25 cellular contexts compared by ENCODE assay signal in the genomic region with DNA sequence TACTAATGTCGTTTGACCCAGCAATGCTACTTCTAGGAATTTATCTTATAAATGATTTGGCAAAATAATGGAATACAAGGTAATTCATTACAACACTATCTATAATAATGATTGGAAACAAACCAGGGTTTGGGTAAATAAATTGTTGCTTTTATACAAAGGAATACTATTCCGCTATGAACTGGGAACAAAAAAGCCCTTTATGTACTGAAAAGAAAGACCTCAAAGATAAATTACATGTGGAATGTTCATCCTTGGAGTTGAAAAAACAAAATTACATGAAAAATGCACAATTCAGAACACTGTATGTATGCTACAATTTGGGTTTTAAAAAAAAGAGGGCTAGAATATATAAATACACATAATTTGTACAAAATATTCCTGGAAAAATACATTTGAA.
"Had no signal": no experiment of that assay in that cellular context is flagged by ENCODE, and none has a peak within 500 bp of the region (broad histone marks: within the 10 kb centered on the region; RNA-seq: fewer than 3 reads in every experiment).

No MANE protein-coding gene starts in this region.

- H3K9me3 ChIP-seq: colonic mucosa, gastrocnemius medialis, psoas muscle, stomach, suprapubic skin, tibial artery, upper lobe of right lung, vagina had no signal

- H3K36me3 ChIP-seq: colonic mucosa, suprapubic skin, upper lobe of right lung, vagina had no signal

- DNase-seq: cerebellar nuclear complex; colonic mucosa; dermis blood vessel endothelial cell; effector CD4-positive, alpha-beta T cell; gastrocnemius medialis; glutamatergic neuron; immature natural killer cell; kidney; left colon; left ventricle myocardium superior; mesendoderm; naive thymus-derived CD4-positive, alpha-beta T cell; nephron progenitor cell; psoas muscle; stimulated activated CD4-positive, alpha-beta T cell treated with anti-CD3 and anti-CD28 coated beads, Interleukin-12 subunit alpha, Interleukin-12 subunit beta, amount 100 ng/mL, for 4 hours; stimulated activated naive CD4-positive, alpha-beta T cell; stomach; tibial artery; upper lobe of right lung had no signal

- ATAC-seq: gastrocnemius medialis; left colon; left ventricle myocardium superior; naive thymus-derived CD4-positive, alpha-beta T cell; psoas muscle; sciatic nerve; upper lobe of right lung had no signal

- H3K27ac ChIP-seq: colonic mucosa, gastrocnemius medialis, parathyroid adenoma, psoas muscle, skin epidermis, stomach, suprapubic skin, tibial artery, upper lobe of right lung, vagina had no signal

- H3K27me3 ChIP-seq: colonic mucosa, gastrocnemius medialis, stomach, suprapubic skin, tibial artery, upper lobe of right lung, vagina had no signal

- H3K4me3 ChIP-seq: colonic mucosa, gastrocnemius medialis, lung, psoas muscle, skin epidermis, stomach, suprapubic skin, tibial artery, upper lobe of right lung, vagina had no signal

- FAIRE-seq: kidney had no signal
